Comparison of ENCODE assay signal across 19 cellular contexts in genomic region chr5:77946381-77947050, GRCh38.
DNase-seq lines count a peak whose midpoint lies in the region; ATAC-seq and TF ChIP-seq lines count a peak whose summit lies in the region.
"Had no signal": no experiment of that assay in that cellular context is flagged by ENCODE, and none has a peak within 500 bp of the region (broad histone marks: within the 10 kb centered on the region; RNA-seq: fewer than 3 reads in every experiment).

No MANE protein-coding gene starts in this region.

- WGBS in heart left ventricle, 4 donors: 64 to 75% (median 73%) methylated on average over 4 of the region's 4 CpGs

- H3K36me3 ChIP-seq in RWPE2 (ENCODE audit: low read depth) (no peaks in the 10 kb centered on the region), heart left ventricle (no peaks in the 10 kb centered on the region)
- H3K36me3 ChIP-seq: BLaER1 treated with 17β-estradiol and CSF1 and Interleukin-3, amounts not matched to agents 10 nM and 100 nM; esophagus muscularis mucosa; ovary had no signal

- DNase-seq in ELR (ENCODE audit: low read depth) (peak; percentile 20), NCI-H2029 (lab: John Stamatoyannopoulos, UW) (peak; percentile 42), RWPE2 (ENCODE audit: low spot score) (no peak), retinal pigment epithelial cell (ENCODE audit: low read depth) (peak; percentile 22), HPDE6-E6E7 (ENCODE audit: extremely low spot score) (no peak), heart left ventricle (no peak)
- DNase-seq in stimulated activated CD4-positive, alpha-beta T cell treated with anti-CD3 and anti-CD28 coated beads, Interleukin-12 subunit alpha, Interleukin-12 subunit beta, amount 100 ng/mL, for 4 hours: no peak
- DNase-seq: activated naive CD4-positive, alpha-beta T cell treated with Interleukin-2 at 50 U/mL for 16 hours; HCEC 1CT; Kasumi-1; left colon; mucosa of descending colon; NCI-H226; ovary; stimulated activated naive CD8-positive, alpha-beta T cell treated with anti-CD3 and anti-CD28 coated beads, Interleukin-15, Interleukin-2, amounts not matched to agents 100 U/mL and 50 U/mL, for 24 hours; T-helper 17 cell had no signal

- no peaks in the 10 kb centered on the region for H3K4me1 ChIP-seq in RWPE2 (ENCODE audit: insufficient read depth, poor library complexity, severe bottlenecking)
- no peaks in the 10 kb centered on the region for H3K4me1 ChIP-seq in heart left ventricle
- H3K4me1 ChIP-seq: esophagus muscularis mucosa had no signal

- no peak for ATAC-seq in RWPE2 (ENCODE audit: low read depth)
- ATAC-seq in heart left ventricle: no peak
- ATAC-seq: left colon; mucosa of descending colon; stimulated activated naive CD8-positive, alpha-beta T cell treated with anti-CD3 and anti-CD28 coated beads, Interleukin-15, Interleukin-2, amounts not matched to agents 100 U/mL and 50 U/mL, for 24 hours; T-helper 17 cell had no signal

- H3K4me3 ChIP-seq in RWPE2 (ENCODE audit: severe bottlenecking): no peak overlapping the region
- H3K4me3 ChIP-seq in retinal pigment epithelial cell (ENCODE audit: low read length): no peak overlapping the region
- H3K4me3 ChIP-seq in heart left ventricle: no peak overlapping the region
- H3K4me3 ChIP-seq: BLaER1 treated with 17β-estradiol and CSF1 and Interleukin-3, amounts not matched to agents 10 nM and 100 nM; esophagus muscularis mucosa; mucosa of descending colon; ovary; smooth muscle cell had no signal

- H3K27ac ChIP-seq in RWPE2 (ENCODE audit: poor library complexity, severe bottlenecking) (no peak overlapping the region), heart left ventricle (no peak overlapping the region)
- H3K27ac ChIP-seq: BLaER1 treated with 17β-estradiol and CSF1 and Interleukin-3, amounts not matched to agents 10 nM and 100 nM; esophagus muscularis mucosa; ovary had no signal

- H3K9me3 ChIP-seq in RWPE2 (ENCODE audit: severe bottlenecking) (no peaks in the 10 kb centered on the region), heart left ventricle (no peaks in the 10 kb centered on the region)
- H3K9me3 ChIP-seq: esophagus muscularis mucosa, mucosa of descending colon, ovary had no signal

- TF ChIP-seq POLR2A in heart left ventricle (IDR thresholded peaks at IDR 0.05): no peak

- H3K27me3 ChIP-seq in RWPE2 (ENCODE audit: insufficient read depth, poor library complexity, severe bottlenecking) (peaks cover 4% of the 10 kb centered on the region), heart left ventricle (peaks cover 0 to 35% (median 0%) of the 10 kb centered on the region in 9 donors)
- H3K27me3 ChIP-seq: BLaER1 treated with 17β-estradiol and CSF1 and Interleukin-3, amounts not matched to agents 10 nM and 100 nM; ovary had no signal

- peak; percentile 32 for TF ChIP-seq CTCF in RWPE2 (IDR thresholded peaks at IDR 0.05; ENCODE audit: poor library complexity, severe bottlenecking)
- no peak for TF ChIP-seq CTCF in retinal pigment epithelial cell (conservative IDR thresholded peaks at IDR 0.05; ENCODE audit: low read depth, low read length)
- TF ChIP-seq CTCF in heart left ventricle (IDR thresholded peaks at IDR 0.05): no peak

- intact Hi-C loops in heart left ventricle (cut with DNase I): no loop called here

Comparison
In these comparisons a context has a peak if more than half of its experiments do, and no peak if none do; other contexts are left out.
1. DNase-seq: peak in ELR (single experiment), NCI-H2029 (single experiment) and retinal pigment epithelial cell (single experiment); none in RWPE2 (single experiment), HPDE6-E6E7 (single experiment), stimulated activated CD4-positive, alpha-beta T cell treated with anti-CD3 and anti-CD28 coated beads, Interleukin-12 subunit alpha, Interleukin-12 subunit beta, amount 100 ng/mL, for 4 hours (single experiment) and heart left ventricle (0 of 5).